Comparison of ENCODE assay signal across 1 cellular context in genomic region chr11:77127969-77128691, GRCh38.
TF ChIP-seq lines count a peak whose summit lies in the region.

Gene MYO7A (plus strand): TSS chr11:77128246. CDS start chr11:77130635, 2,389 bp downstream.

TF ChIP-seq in HepG2, 621 proteins besides CTCF, POLR2A, EP300 and RAD21 (continued from another document and continues in another):
- TF ChIP-seq PREB (CRISPR knock-in tag; IDR thresholded peaks at IDR 0.05) = no peak
- TF ChIP-seq NRL (CRISPR knock-in tag; IDR thresholded peaks at IDR 0.05; ENCODE audit: borderline replicate concordance) = 0 out of 2 replicates have a peak, but pooled peaks have one; percentile 9
- no peak for TF ChIP-seq KLF16 (CRISPR knock-in tag; IDR thresholded peaks at IDR 0.05)
- no peak for TF ChIP-seq ADNP (CRISPR knock-in tag; IDR thresholded peaks at IDR 0.05)
- no peak for TF ChIP-seq DNMT3B (CRISPR knock-in tag; conservative IDR thresholded peaks at IDR 0.05)
- no peak for TF ChIP-seq ZBTB39 (CRISPR knock-in tag; IDR thresholded peaks at IDR 0.05)
- TF ChIP-seq ZSCAN20 (CRISPR knock-in tag; IDR thresholded peaks at IDR 0.05; ENCODE audit: borderline replicate concordance) = no peak
- TF ChIP-seq CBX1 (IDR thresholded peaks at IDR 0.05; ENCODE audit: low read depth) = no peak
- no peak for TF ChIP-seq SNAPC2 (CRISPR knock-in tag; IDR thresholded peaks at IDR 0.05)
- TF ChIP-seq MXD1 (CRISPR knock-in tag; IDR thresholded peaks at IDR 0.05) = no peak; the same call in 1 of the 2 replicates
- no peak for TF ChIP-seq ZNF816 (CRISPR knock-in tag; IDR thresholded peaks at IDR 0.05; ENCODE audit: borderline replicate concordance)
- TF ChIP-seq MTF1 (CRISPR knock-in tag; IDR thresholded peaks at IDR 0.05) = no peak
- no peak for TF ChIP-seq KDM3A (CRISPR knock-in tag; IDR thresholded peaks at IDR 0.05; ENCODE audit: low read depth)
- peak; percentile 56 for TF ChIP-seq RXRA (CRISPR knock-in tag; IDR thresholded peaks at IDR 0.05)
- no peak for TF ChIP-seq ZNF841 (CRISPR knock-in tag; IDR thresholded peaks at IDR 0.05; ENCODE audit: borderline replicate concordance)
- no peak for TF ChIP-seq PHF21A (CRISPR knock-in tag; IDR thresholded peaks at IDR 0.05)
- no peak for TF ChIP-seq ZMYM2 (CRISPR knock-in tag; IDR thresholded peaks at IDR 0.05)
- TF ChIP-seq FOXK1 (CRISPR knock-in tag; IDR thresholded peaks at IDR 0.05; ENCODE audit: borderline replicate concordance, low read depth) = no peak
- no peak for TF ChIP-seq HBP1 (CRISPR knock-in tag; IDR thresholded peaks at IDR 0.05; ENCODE audit: low read depth)
- TF ChIP-seq RNF2 (conservative IDR thresholded peaks at IDR 0.05; ENCODE audit: low read depth) = no peak
- no peak for TF ChIP-seq ZFP37 (CRISPR knock-in tag; IDR thresholded peaks at IDR 0.05; ENCODE audit: borderline replicate concordance)
- TF ChIP-seq REPIN1 (CRISPR knock-in tag; IDR thresholded peaks at IDR 0.05; ENCODE audit: borderline replicate concordance, low read depth) = no peak
- no peak for TF ChIP-seq ZBTB46 (CRISPR knock-in tag; IDR thresholded peaks at IDR 0.05; ENCODE audit: borderline replicate concordance)
- TF ChIP-seq ZNF414 (CRISPR knock-in tag; IDR thresholded peaks at IDR 0.05) = peak; percentile 89; the same call in 1 of the 2 replicates
- TF ChIP-seq ELF4 (CRISPR knock-in tag; IDR thresholded peaks at IDR 0.05; ENCODE audit: borderline replicate concordance) = no peak
- TF ChIP-seq ZFP91 (CRISPR knock-in tag; IDR thresholded peaks at IDR 0.05; ENCODE audit: borderline replicate concordance) = 0 out of 2 replicates have a peak, but pooled peaks have one; percentile 36
- no peak for TF ChIP-seq GTF2F1 (IDR thresholded peaks at IDR 0.05; ENCODE audit: low read length)
- no peak for TF ChIP-seq ZNF891 (CRISPR knock-in tag; IDR thresholded peaks at IDR 0.05)
- TF ChIP-seq ZMYM4 (CRISPR knock-in tag; IDR thresholded peaks at IDR 0.05) = peak; percentile 58; the same call in 1 of the 2 replicates
- TF ChIP-seq EED (CRISPR knock-in tag; IDR thresholded peaks at IDR 0.05) = no peak
- TF ChIP-seq ATRX (CRISPR knock-in tag; IDR thresholded peaks at IDR 0.05; ENCODE audit: borderline replicate concordance) = no peak
- peak; percentile 71 for TF ChIP-seq SKI (IDR thresholded peaks at IDR 0.05; ENCODE audit: partially characterized antibody)
- TF ChIP-seq ATF2 (CRISPR knock-in tag; IDR thresholded peaks at IDR 0.05) = peak; percentile 94
- TF ChIP-seq RNF219 (CRISPR knock-in tag; IDR thresholded peaks at IDR 0.05) = no peak
- no peak for TF ChIP-seq MAFK (conservative IDR thresholded peaks at IDR 0.05 in 1 of 2, IDR thresholded peaks at IDR 0.05 in 1 of 2; ENCODE audit: low read length in 2 of 2)
- TF ChIP-seq NR2F2 (IDR thresholded peaks at IDR 0.05; ENCODE audit: borderline replicate concordance, low read depth) = no peak
- 0 out of 2 replicates have a peak, but pooled peaks have one; percentile 25 for TF ChIP-seq ZNF572 (CRISPR knock-in tag; IDR thresholded peaks at IDR 0.05)
- no peak for TF ChIP-seq TRAFD1 (CRISPR knock-in tag; IDR thresholded peaks at IDR 0.05; ENCODE audit: borderline replicate concordance)
- no peak for TF ChIP-seq ELF1 (CRISPR knock-in tag; IDR thresholded peaks at IDR 0.05)
- no peak for TF ChIP-seq DMAP1 (CRISPR knock-in tag; IDR thresholded peaks at IDR 0.05)
- TF ChIP-seq PAF1 (CRISPR knock-in tag; IDR thresholded peaks at IDR 0.05) = no peak
- no peak for TF ChIP-seq SNAPC5 (CRISPR knock-in tag; IDR thresholded peaks at IDR 0.05; ENCODE audit: borderline replicate concordance)
- TF ChIP-seq ZNF253 (CRISPR knock-in tag; IDR thresholded peaks at IDR 0.05; ENCODE audit: borderline replicate concordance) = no peak
- peak; percentile 36 for TF ChIP-seq XRCC5 (optimal IDR thresholded peaks at IDR 0.05; ENCODE audit: low read length)
- TF ChIP-seq MLLT10 (CRISPR knock-in tag; IDR thresholded peaks at IDR 0.05) = no peak
- TF ChIP-seq JDP2 (CRISPR knock-in tag; IDR thresholded peaks at IDR 0.05; ENCODE audit: borderline replicate concordance) = no peak
- 0 out of 2 replicates have a peak, but pooled peaks have one; percentile 52 for TF ChIP-seq ZNF580 (CRISPR knock-in tag; IDR thresholded peaks at IDR 0.05; ENCODE audit: borderline replicate concordance, low read depth)
- peak; percentile 72 for TF ChIP-seq DR1 (CRISPR knock-in tag; IDR thresholded peaks at IDR 0.05)
- no peak for TF ChIP-seq ZNF781 (CRISPR knock-in tag; IDR thresholded peaks at IDR 0.05; ENCODE audit: borderline replicate concordance, not compliant biosample characterization)
- no peak for TF ChIP-seq TGIF2 (CRISPR knock-in tag; IDR thresholded peaks at IDR 0.05)
- no peak for TF ChIP-seq ZNF432 (CRISPR knock-in tag; IDR thresholded peaks at IDR 0.05; ENCODE audit: borderline replicate concordance)
- TF ChIP-seq GPBP1L1 (CRISPR knock-in tag; IDR thresholded peaks at IDR 0.05) = no peak
- TF ChIP-seq MBD4 (IDR thresholded peaks at IDR 0.05; ENCODE audit: borderline replicate concordance, low read length) = no peak
